ENCODE assay signal across 1 cellular context in the genomic region with DNA sequence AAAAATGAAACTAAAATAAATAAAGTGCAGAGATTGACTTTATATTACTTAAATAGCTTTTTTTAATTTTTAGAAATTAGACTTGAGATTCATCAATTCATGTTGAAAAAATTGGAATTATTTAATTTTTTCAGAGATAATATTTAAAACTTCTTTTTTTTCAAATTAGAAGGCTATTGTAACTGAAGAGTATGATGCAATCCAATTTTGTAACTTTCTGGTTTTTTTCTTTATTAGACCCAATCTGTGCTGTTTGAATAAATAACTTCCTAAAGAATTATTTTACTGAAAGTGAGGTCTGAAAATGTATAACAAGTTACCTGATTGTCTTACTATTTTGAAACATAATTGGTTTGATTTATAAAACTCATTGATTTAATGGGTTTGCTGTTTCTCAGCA.
TF ChIP-seq lines count a peak whose summit lies in the region.

No MANE protein-coding gene starts in this region.

TF ChIP-seq in K562, 482 proteins besides CTCF, POLR2A, EP300 and RAD21 (continued from another document):
- TF ChIP-seq, protein P1, sequence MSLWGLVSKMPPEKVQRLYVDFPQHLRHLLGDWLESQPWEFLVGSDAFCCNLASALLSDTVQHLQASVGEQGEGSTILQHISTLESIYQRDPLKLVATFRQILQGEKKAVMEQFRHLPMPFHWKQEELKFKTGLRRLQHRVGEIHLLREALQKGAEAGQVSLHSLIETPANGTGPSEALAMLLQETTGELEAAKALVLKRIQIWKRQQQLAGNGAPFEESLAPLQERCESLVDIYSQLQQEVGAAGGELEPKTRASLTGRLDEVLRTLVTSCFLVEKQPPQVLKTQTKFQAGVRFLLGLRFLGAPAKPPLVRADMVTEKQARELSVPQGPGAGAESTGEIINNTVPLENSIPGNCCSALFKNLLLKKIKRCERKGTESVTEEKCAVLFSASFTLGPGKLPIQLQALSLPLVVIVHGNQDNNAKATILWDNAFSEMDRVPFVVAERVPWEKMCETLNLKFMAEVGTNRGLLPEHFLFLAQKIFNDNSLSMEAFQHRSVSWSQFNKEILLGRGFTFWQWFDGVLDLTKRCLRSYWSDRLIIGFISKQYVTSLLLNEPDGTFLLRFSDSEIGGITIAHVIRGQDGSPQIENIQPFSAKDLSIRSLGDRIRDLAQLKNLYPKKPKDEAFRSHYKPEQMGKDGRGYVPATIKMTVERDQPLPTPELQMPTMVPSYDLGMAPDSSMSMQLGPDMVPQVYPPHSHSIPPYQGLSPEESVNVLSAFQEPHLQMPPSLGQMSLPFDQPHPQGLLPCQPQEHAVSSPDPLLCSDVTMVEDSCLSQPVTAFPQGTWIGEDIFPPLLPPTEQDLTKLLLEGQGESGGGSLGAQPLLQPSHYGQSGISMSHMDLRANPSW (CRISPR knock-in tag; IDR thresholded peaks at IDR 0.05) = no peak
- no peak for TF ChIP-seq CEBPG (CRISPR knock-in tag; IDR thresholded peaks at IDR 0.05)
- peak; percentile 29 to 71; a peak in 3 of 4 replicates for TF ChIP-seq CEBPG (tag; conservative IDR thresholded peaks at IDR 0.05 in 1 of 2, IDR thresholded peaks at IDR 0.05 in 1 of 2)
